ENCODE assay signal across 9 cellular contexts in genomic region chr21:38170283-38170682, GRCh38.
A peak's percentile ranks its signal among the peaks of the same experiment; 100 is the strongest.
DNase-seq lines count a peak whose midpoint lies in the region; ATAC-seq and TF ChIP-seq lines count a peak whose summit lies in the region.
"Had no signal": no experiment of that assay in that cellular context is flagged by ENCODE, and none has a peak within 500 bp of the region (broad histone marks: within the 10 kb centered on the region; RNA-seq: fewer than 3 reads in every experiment).

No MANE protein-coding gene starts in this region.

- POLR2A ChIA-PET in Panc1 (lab: Charles Lee) = no interaction called here

- H3K4me1 ChIP-seq in Panc1 (ENCODE audit: control insufficient read depth, insufficient read depth, low read length) (no peaks in the 10 kb centered on the region), right cardiac atrium (ENCODE audit: control insufficient read depth, insufficient read depth, low read length) (peaks cover 6% of the 10 kb centered on the region)

- CTCF ChIA-PET in Panc1 (lab: Charles Lee) = interaction anchor here (0.9 kb wide), 1 partner anchor 182 kb away, joined by 7 read pairs; no protein-coding TSS in a partner anchor

- H3K27ac ChIP-seq in Panc1 (ENCODE audit: low read length) (no peak overlapping the region), right cardiac atrium (ENCODE audit: low read length) (no peak overlapping the region)

- 35% methylated on average over 2 of the region's 2 CpGs for WGBS in right cardiac atrium

- DNase-seq in Right ventricle myocardium superior (peak; percentile 41), left ventricle myocardium superior (no peak), Panc1 (ENCODE audit: low read depth, low spot score) (no peak), right cardiac atrium (peak in 2 of 3 donors; percentile 20 to 40), ureter (ENCODE audit: low spot score) (peak; percentile 59), omental fat pad (ENCODE audit: low spot score) (no peak), DMS79 treated with DMSO at 0.1 percent for 48 hours (lab: John Stamatoyannopoulos, UW) (no peak)
- no peak for DNase-seq in activated T-cell treated with anti-CD3 and anti-CD28 coated beads, Interleukin-2, amount 50 U/mL, for 24 hours
- DNase-seq: NCI-H774 had no signal

- ATAC-seq in Right ventricle myocardium superior (ENCODE audit: poor library complexity) = no peak
- ATAC-seq in left ventricle myocardium superior = no peak
- ATAC-seq in Panc1 = no peak
- peak in 1 of 2 donors; percentile 30 for ATAC-seq in right cardiac atrium
- no peak for ATAC-seq in omental fat pad (ENCODE audit: low FRiP score)

- in situ Hi-C loops in Panc1 (cut with HindIII; ENCODE audit: low pct_unique_long_range_greater_than_20kb, low sequenced_read_pairs) = no loop called here

- peak; percentile 55 for TF ChIP-seq CTCF in Panc1 (IDR thresholded peaks at IDR 0.05)
- TF ChIP-seq CTCF in omental fat pad (IDR thresholded peaks at IDR 0.05) = no peak

- no peak overlapping the region for H3K4me3 Mint-ChIP-seq in activated T-cell treated with anti-CD3 and anti-CD28 coated beads, Interleukin-2, amount 50 U/mL, for 24 hours

- H3K9me3 Mint-ChIP-seq in activated T-cell treated with anti-CD3 and anti-CD28 coated beads, Interleukin-2, amount 50 U/mL, for 24 hours = no peaks in the 10 kb centered on the region

- H3K27me3 ChIP-seq in Panc1 (ENCODE audit: control insufficient read depth, insufficient read depth, low read length) (no peaks in the 10 kb centered on the region), right cardiac atrium (ENCODE audit: control insufficient read depth, insufficient read depth) (no peaks in the 10 kb centered on the region)

- H3K9me3 ChIP-seq in Panc1 (ENCODE audit: control insufficient read depth, insufficient read depth, low read depth, low read length) = no peaks in the 10 kb centered on the region
- H3K9me3 ChIP-seq in right cardiac atrium (ENCODE audit: control insufficient read depth, low read length) = no peaks in the 10 kb centered on the region

- no peak overlapping the region for H3K4me3 ChIP-seq in Panc1 (ENCODE audit: low read depth in 2 of 2, low read length in 2 of 2)
- no peak overlapping the region for H3K4me3 ChIP-seq in right cardiac atrium (ENCODE audit: low read length)

- no peaks in the 10 kb centered on the region for H3K36me3 ChIP-seq in Panc1 (ENCODE audit: control insufficient read depth, insufficient read depth, low read length)

- no peak overlapping the region for H3K27ac Mint-ChIP-seq in activated T-cell treated with anti-CD3 and anti-CD28 coated beads, Interleukin-2, amount 50 U/mL, for 24 hours

- peaks cover 3% of the 10 kb centered on the region for H3K27me3 Mint-ChIP-seq in activated T-cell treated with anti-CD3 and anti-CD28 coated beads, Interleukin-2, amount 50 U/mL, for 24 hours

- no TSS peak for BruUV-seq in Panc1 (replicated peaks; lab: Mats Ljungman, UMichigan)

- intact Hi-C loops in Right ventricle myocardium superior (cut with DNase I) (no loop called here), left ventricle myocardium superior (cut with micrococcal nuclease) (no loop called here), Panc1 (cut with micrococcal nuclease; ENCODE audit: unreplicated experiment) (loop anchor here (5.0 kb wide), 1 partner anchor 187 kb away; no protein-coding TSS in a partner anchor), right cardiac atrium (cut with DNase I) (loop anchor here in 1 of 4 donors (5.0 kb wide), 1 partner anchor 182 kb away; no protein-coding TSS in a partner anchor)

- H3K4me1 Mint-ChIP-seq in activated T-cell treated with anti-CD3 and anti-CD28 coated beads, Interleukin-2, amount 50 U/mL, for 24 hours (ENCODE audit: low read depth) = no peaks in the 10 kb centered on the region

- H3K36me3 Mint-ChIP-seq in activated T-cell treated with anti-CD3 and anti-CD28 coated beads, Interleukin-2, amount 50 U/mL, for 24 hours (ENCODE audit: low read depth) = no peaks in the 10 kb centered on the region

Comparison
In these comparisons a context has a peak if more than half of its experiments do, and no peak if none do; other contexts are left out.
1. DNase-seq: peak in Right ventricle myocardium superior (single experiment), right cardiac atrium (2 of 3) and ureter (single experiment); none in left ventricle myocardium superior (single experiment), Panc1 (single experiment), omental fat pad (single experiment), DMS79 treated with DMSO at 0.1 percent for 48 hours (single experiment) and activated T-cell treated with anti-CD3 and anti-CD28 coated beads, Interleukin-2, amount 50 U/mL, for 24 hours (single experiment).